Comparison of ENCODE assay signal across 8 cellular contexts in genomic region chr11:103927535-103927934, GRCh38.
A peak's percentile ranks its signal among the peaks of the same experiment; 100 is the strongest.
DNase-seq lines count a peak whose midpoint lies in the region; ATAC-seq, FAIRE-seq and TF ChIP-seq lines count a peak whose summit lies in the region.
"Had no signal": no experiment of that assay in that cellular context is flagged by ENCODE, and none has a peak within 500 bp of the region (broad histone marks: within the 10 kb centered on the region; RNA-seq: fewer than 3 reads in every experiment).

No MANE protein-coding gene starts in this region.

- no peaks in the 10 kb centered on the region for H3K27me3 Mint-ChIP-seq in nephron (ENCODE audit: low read depth)
- no peaks in the 10 kb centered on the region for H3K27me3 Mint-ChIP-seq in glutamatergic neuron (ENCODE audit: unreplicated experiment)

- H3K4me3 ChIP-seq in Loucy (ENCODE audit: low read length, poor library complexity, severe bottlenecking) (no peak overlapping the region), bronchial epithelial cell (ENCODE audit: low read depth, low read length) (no peak overlapping the region)

- DNase-seq in GM10266 (ENCODE audit: extremely low spot score) (no peak), bronchial epithelial cell (ENCODE audit: low read depth) (peak; percentile 33), ureter (ENCODE audit: low spot score) (no peak), glutamatergic neuron (no peak)
- DNase-seq: NCI-H1930 had no signal

- H3K9ac ChIP-seq in Loucy (ENCODE audit: low read depth, low read length, poor library complexity, severe bottlenecking) = no peak overlapping the region

- H3K27ac Mint-ChIP-seq in nephron (no peak overlapping the region), glutamatergic neuron (ENCODE audit: unreplicated experiment) (no peak overlapping the region)

- H4K20me1 ChIP-seq in Loucy (ENCODE audit: insufficient read depth, low read length, poor library complexity, severe bottlenecking) = no peaks in the 10 kb centered on the region

- no peaks in the 10 kb centered on the region for H3K9me3 ChIP-seq in Loucy (ENCODE audit: insufficient read depth, low read depth, low read length)

- H3K27me3 ChIP-seq in Loucy (ENCODE audit: insufficient read depth, low read length, poor library complexity, severe bottlenecking) (no peaks in the 10 kb centered on the region), bronchial epithelial cell (ENCODE audit: control insufficient read depth, insufficient read depth, low read length) (no peaks in the 10 kb centered on the region)

- H3K4me3 Mint-ChIP-seq in nephron (no peak overlapping the region), glutamatergic neuron (ENCODE audit: unreplicated experiment) (no peak overlapping the region)

- H3K36me3 ChIP-seq in Loucy (ENCODE audit: insufficient read depth, low read length) = no peaks in the 10 kb centered on the region
- H3K36me3 ChIP-seq in bronchial epithelial cell (ENCODE audit: control insufficient read depth, insufficient read depth, low read length) = no peaks in the 10 kb centered on the region

- no peak for FAIRE-seq in bronchial epithelial cell (lab: Jason Lieb, UNC)

- H3K9me2 ChIP-seq in Loucy (replicated peaks; ENCODE audit: low read depth, low read length) = no peaks in the 10 kb centered on the region

- TF ChIP-seq CTCF in GM10266 (IDR thresholded peaks at IDR 0.05; ENCODE audit: control insufficient read depth, insufficient read depth, low read depth, missing control alignments) = peak; percentile 57
- peak; percentile 62 for TF ChIP-seq CTCF in Loucy (conservative IDR thresholded peaks at IDR 0.05; ENCODE audit: low read length)
- TF ChIP-seq CTCF in bronchial epithelial cell (IDR thresholded peaks at IDR 0.05; ENCODE audit: insufficient read depth, low read length, severe bottlenecking) = peak; percentile 43
- peak in 2 of 3 experiments; percentile 14 to 32 for TF ChIP-seq CTCF in nephron (IDR thresholded peaks at IDR 0.05; ENCODE audit: unreplicated experiment in 3 of 3)
- no peak for TF ChIP-seq CTCF in glutamatergic neuron (IDR thresholded peaks at IDR 0.05; ENCODE audit: partially characterized antibody, unreplicated experiment)

- H3K36me3 Mint-ChIP-seq in nephron (ENCODE audit: low read depth) (no peaks in the 10 kb centered on the region), glutamatergic neuron (ENCODE audit: unreplicated experiment) (no peaks in the 10 kb centered on the region)

- no peaks in the 10 kb centered on the region for H3K79me2 ChIP-seq in Loucy (ENCODE audit: insufficient read depth, low read length)

- H3K4me1 Mint-ChIP-seq in nephron (peaks cover 42% of the 10 kb centered on the region), glutamatergic neuron (ENCODE audit: low read depth, unreplicated experiment) (no peaks in the 10 kb centered on the region)

- no peaks in the 10 kb centered on the region for H3K4me1 ChIP-seq in Loucy (ENCODE audit: insufficient read depth, low read length, poor library complexity, severe bottlenecking)

- H2AFZ ChIP-seq in Loucy (ENCODE audit: low read length) = no peak overlapping the region

- no peaks in the 10 kb centered on the region for H3F3A ChIP-seq in Loucy (ENCODE audit: low read depth)

- H3K4me2 ChIP-seq in Loucy (ENCODE audit: low read depth, low read length, poor library complexity, severe bottlenecking) = no peak overlapping the region

- ATAC-seq in GM18519 (IDR thresholded peaks at IDR 0.05; ENCODE audit: low FRiP score, unreplicated experiment) = no peak

- H3K9me3 Mint-ChIP-seq in nephron (no peaks in the 10 kb centered on the region), glutamatergic neuron (ENCODE audit: unreplicated experiment) (no peaks in the 10 kb centered on the region)
